Comparison of ENCODE assay signal across 23 cellular contexts in genomic region chr12:96687719-96688118, GRCh38.
DNase-seq lines count a peak whose midpoint lies in the region; ATAC-seq, FAIRE-seq and TF ChIP-seq lines count a peak whose summit lies in the region.
"Had no signal": no experiment of that assay in that cellular context is flagged by ENCODE, and none has a peak within 500 bp of the region (broad histone marks: within the 10 kb centered on the region; RNA-seq: fewer than 3 reads in every experiment).

No MANE protein-coding gene starts in this region.

- H4K91ac ChIP-seq in H1 (replicated peaks; ENCODE audit: insufficient read length, low read length) (no peak overlapping the region), H9 (ENCODE audit: insufficient read length, low read depth, low read length) (no peak overlapping the region)

- no peak for TF ChIP-seq POLR2A in H1 (IDR thresholded peaks at IDR 0.05; ENCODE audit: control extremely low read depth in 1 of 2, low read depth in 2 of 2, low read length in 2 of 2)

- no peak overlapping the region for H3K9ac ChIP-seq in PC-3 (ENCODE audit: low read length)
- no peak overlapping the region for H3K9ac ChIP-seq in H1 (replicated peaks in 1 of 4; ENCODE audit: extremely low read depth in 1 of 4, low read depth in 3 of 4, low read length in 3 of 4)
- H3K9ac ChIP-seq in H9 (ENCODE audit: extremely low read depth, insufficient read length, low read length) = no peak overlapping the region

- no peaks in the 10 kb centered on the region for H3K79me2 ChIP-seq in GM23338 (replicated peaks; ENCODE audit: insufficient read depth)
- H3K79me2 ChIP-seq in PC-3 (ENCODE audit: low read length) = no peaks in the 10 kb centered on the region
- no peaks in the 10 kb centered on the region for H3K79me2 ChIP-seq in H1 (ENCODE audit: control insufficient read depth in 1 of 2, insufficient read depth in 2 of 2, low read length in 2 of 2)
- no peaks in the 10 kb centered on the region for H3K79me2 ChIP-seq in H9 (ENCODE audit: insufficient read depth, low read length)

- H3K4me2 ChIP-seq in GM23338 (no peak overlapping the region), PC-3 (ENCODE audit: low read length) (no peak overlapping the region), H1 (ENCODE audit: insufficient read depth in 1 of 2, low read depth in 2 of 2, low read length in 2 of 2) (no peak overlapping the region), H9 (ENCODE audit: insufficient read depth, insufficient read length, low read length) (no peak overlapping the region)

- no peaks in the 10 kb centered on the region for H3K79me1 ChIP-seq in H1 (ENCODE audit: low read depth, low read length)
- no peaks in the 10 kb centered on the region for H3K79me1 ChIP-seq in H9 (ENCODE audit: insufficient read depth, low read depth, low read length, poor library complexity, severe bottlenecking)

- H3K9me2 ChIP-seq in GM23338 (ENCODE audit: insufficient read depth) (no peaks in the 10 kb centered on the region), PC-3 (replicated peaks; ENCODE audit: low read length) (no peaks in the 10 kb centered on the region)

- H2BK5ac ChIP-seq in H1 (ENCODE audit: low read depth, low read length) = no peak overlapping the region
- no peak overlapping the region for H2BK5ac ChIP-seq in H9 (ENCODE audit: insufficient read length, low read length)

- no peak overlapping the region for H3K56ac ChIP-seq in H1 (replicated peaks; ENCODE audit: insufficient read length, low read depth, low read length)
- no peak overlapping the region for H3K56ac ChIP-seq in H9 (ENCODE audit: insufficient read length, low read depth, low read length)

- H2AK5ac ChIP-seq in H1 (ENCODE audit: low read depth, low read length) (no peak overlapping the region), H9 (ENCODE audit: insufficient read length, low read length) (no peak overlapping the region)

- H2BK20ac ChIP-seq in H1 (ENCODE audit: low read length) (no peak overlapping the region), H9 (ENCODE audit: low read depth, low read length, poor library complexity, severe bottlenecking) (no peak overlapping the region)

- H4K8ac ChIP-seq in H1 (ENCODE audit: extremely low read depth, insufficient read depth, low read length) = no peak overlapping the region
- no peak overlapping the region for H4K8ac ChIP-seq in H9 (replicated peaks; ENCODE audit: insufficient read length, low read depth, low read length)

- H3K9me3 Mint-ChIP-seq in GM23338 = peaks cover 3% of the 10 kb centered on the region; the same call in 1 of the 3 replicates
- H3K9me3 Mint-ChIP-seq in H9 = peaks cover 0 to 3% of the 10 kb centered on the region in 2 experiments; a peak in 3 of 5 replicates

- H3K4ac ChIP-seq in H1 (replicated peaks; ENCODE audit: insufficient read length, low read depth, low read length) = no peak overlapping the region
- no peak overlapping the region for H3K4ac ChIP-seq in H9 (ENCODE audit: low read depth, low read length)

- H3F3A ChIP-seq in GM23338 (replicated peaks; ENCODE audit: low read depth) = no peaks in the 10 kb centered on the region
- no peaks in the 10 kb centered on the region for H3F3A ChIP-seq in PC-3 (ENCODE audit: low read length, unreplicated experiment)

- H3K9me3 ChIP-seq in PC-3 (ENCODE audit: low read length) = no peaks in the 10 kb centered on the region
- H3K9me3 ChIP-seq in H1 (ENCODE audit: insufficient read depth in 2 of 2, low read depth in 1 of 2, low read length in 1 of 2) = no peaks in the 10 kb centered on the region
- H3K9me3 ChIP-seq in H9 (ENCODE audit: control insufficient read depth, low read depth, low read length) = no peaks in the 10 kb centered on the region
- H3K9me3 ChIP-seq: SJCRH30 had no signal

- H3K14ac ChIP-seq in H1 (ENCODE audit: insufficient read length) (no peak overlapping the region), H9 (ENCODE audit: insufficient read depth, low read length) (no peak overlapping the region)

- H3K36me3 ChIP-seq in GM23338 (ENCODE audit: insufficient read depth) (no peaks in the 10 kb centered on the region), PC-3 (ENCODE audit: low read depth, low read length) (no peaks in the 10 kb centered on the region), H1 (ENCODE audit: control insufficient read depth in 2 of 4, insufficient read depth in 4 of 4, low read length in 3 of 4) (no peaks in the 10 kb centered on the region)
- H3K36me3 ChIP-seq: SJCRH30 had no signal

- H2BK120ac ChIP-seq in H1 (replicated peaks; ENCODE audit: low read depth, low read length) = no peak overlapping the region
- H2BK120ac ChIP-seq in H9 (ENCODE audit: low read depth, low read length, poor library complexity, severe bottlenecking) = no peak overlapping the region

- no peak overlapping the region for H3T11ph ChIP-seq in H9 (ENCODE audit: low read length)

- no peak for TF ChIP-seq EP300 in H1 (IDR thresholded peaks at IDR 0.05; ENCODE audit: borderline replicate concordance in 1 of 2, low read depth in 2 of 2, low read length in 2 of 2)

- CTCF ChIA-PET in PC-3 (lab: Charles Lee) = no interaction called here
- CTCF ChIA-PET in H1 (lab: Charles Lee; ENCODE audit: partially characterized antibody) = interaction anchor here (0.5 to 1.4 kb wide), 2 partner anchors 16 to 1311 kb away, joined by 3 to 4 read pairs; no protein-coding TSS in a partner anchor

- H3K27ac ChIP-seq in GM23338 (ENCODE audit: low read depth) (no peak overlapping the region), PC-3 (ENCODE audit: low read length) (no peak overlapping the region), H1 (ENCODE audit: low read depth, low read length) (no peak overlapping the region), H9 (ENCODE audit: insufficient read length, low read depth, low read length) (no peak overlapping the region)
- H3K27ac ChIP-seq: SJCRH30 had no signal

- no peak overlapping the region for H3K4me3 Mint-ChIP-seq in GM23338
- no peak overlapping the region for H3K4me3 Mint-ChIP-seq in H9
- H3K4me3 Mint-ChIP-seq: CD4-positive, alpha-beta memory T cell had no signal

- H3K23ac ChIP-seq in H1 (ENCODE audit: insufficient read length) (no peak overlapping the region), H9 (ENCODE audit: insufficient read length, low read depth, low read length) (no peak overlapping the region)

- H4K5ac ChIP-seq in H1 (ENCODE audit: insufficient read length, low read depth, low read length) (no peak overlapping the region), H9 (ENCODE audit: insufficient read length, low read depth, low read length) (no peak overlapping the region)

- H3K23me2 ChIP-seq in H1 (ENCODE audit: low read depth, low read length) (no peaks in the 10 kb centered on the region), H9 (ENCODE audit: insufficient read length, low read depth, low read length, poor library complexity, severe bottlenecking) (no peaks in the 10 kb centered on the region)

- H3K4me1 ChIP-seq in GM23338 (ENCODE audit: insufficient read depth) (no peaks in the 10 kb centered on the region), PC-3 (ENCODE audit: insufficient read depth, low read length) (no peaks in the 10 kb centered on the region), H1 (replicated peaks in 1 of 4; ENCODE audit: control insufficient read depth in 3 of 4, insufficient read depth in 4 of 4, low read length in 3 of 4) (no peaks in the 10 kb centered on the region), H9 (ENCODE audit: insufficient read depth, low read length) (no peaks in the 10 kb centered on the region)
- H3K4me1 ChIP-seq: SJCRH30 had no signal

- H2BK12ac ChIP-seq in H1 (ENCODE audit: low read depth, low read length) (no peak overlapping the region), H9 (ENCODE audit: insufficient read length, low read depth, low read length) (no peak overlapping the region)

- BruUV-seq in PC-3 (replicated peaks; lab: Mats Ljungman, UMichigan) = no TSS peak

- DNase-seq in GM23338 (ENCODE audit: low spot score) (no peak), PC-3 (no peak), H1 (ENCODE audit: low read depth in 1 of 2, low spot score in 2 of 2) (no peak), medulla oblongata (ENCODE audit: extremely low spot score) (peak; percentile 39), H9 (no peak), SW 1271 (lab: John Stamatoyannopoulos, UW) (no peak)
- DNase-seq: C1 segment of cervical spinal cord; CD4-positive, alpha-beta memory T cell; COR-L47; Karpas-422; NCI-H1105 treated with DMSO at 0.1 percent for 48 hours; NCI-H146; NCI-H1930; NCI-H2107; NCI-H524; NCI-H774; SJCRH30 had no signal

- TF ChIP-seq CTCF in GM23338 (conservative IDR thresholded peaks at IDR 0.05; ENCODE audit: low read depth in 2 of 2) = no peak
- TF ChIP-seq CTCF in PC-3 (conservative IDR thresholded peaks at IDR 0.05; ENCODE audit: low read depth, low read length) = no peak
- no peak for TF ChIP-seq CTCF in H1 (IDR thresholded peaks at IDR 0.05; ENCODE audit: control extremely low read depth in 1 of 3, insufficient read depth in 1 of 3, low read depth in 1 of 3, low read length in 3 of 3)
- no peak for TF ChIP-seq CTCF in H9 (conservative IDR thresholded peaks at IDR 0.05)

- ATAC-seq in GM23338 (no peak), PC-3 (peak; percentile 33; the same call in 1 of the 2 replicates), HG02870 (IDR thresholded peaks at IDR 0.05; ENCODE audit: unreplicated experiment) (no peak)
- ATAC-seq: HepG2, Right ventricle myocardium inferior, SK-N-SH treated with all-trans-retinoic acid at 6 μM for 48 hours had no signal

- 90% methylated on average over 4 of the region's 4 CpGs; no CpG with 5 or more reads in 1 of the 2 experiments for WGBS in H1 (ENCODE audit: extremely low coverage in 1 of 2, insufficient coverage in 1 of 2, insufficient read length in 1 of 2, insufficient replicate concordance in 2 of 2, low coverage in 1 of 2, low lambda C conversion rate in 2 of 2, missing lambda C conversion rate in 1 of 2), 2 experiments
- no CpG with 5 or more reads among the region's 4 CpGs for WGBS in H9 (ENCODE audit: extremely low coverage, insufficient read length, low lambda C conversion rate)

- H4K20me1 ChIP-seq in GM23338 (replicated peaks; ENCODE audit: insufficient read depth) (no peaks in the 10 kb centered on the region), PC-3 (ENCODE audit: low read length) (no peaks in the 10 kb centered on the region), H1 (replicated peaks in 1 of 2; ENCODE audit: control insufficient read depth in 1 of 2, insufficient read depth in 2 of 2, low read length in 2 of 2) (no peaks in the 10 kb centered on the region), H9 (ENCODE audit: control insufficient read depth, insufficient read depth, insufficient read length) (no peaks in the 10 kb centered on the region)

- H3K4me3 ChIP-seq in GM23338 = no peak overlapping the region
- H3K4me3 ChIP-seq in PC-3 (ENCODE audit: low read length) = no peak overlapping the region
- H3K4me3 ChIP-seq in H1 (ENCODE audit: extremely low read depth in 1 of 4, insufficient read depth in 2 of 4, low read depth in 3 of 4, low read length in 4 of 4) = no peak overlapping the region
- H3K4me3 ChIP-seq: SJCRH30 had no signal

- H2BK15ac ChIP-seq in H1 (ENCODE audit: low read length) = no peak overlapping the region
- no peak overlapping the region for H2BK15ac ChIP-seq in H9 (ENCODE audit: low read depth, low read length)

- no peak for FAIRE-seq in H1 (lab: Jason Lieb, UNC)
- FAIRE-seq: G401.6, H54, HepG2 had no signal

- no peak overlapping the region for H3K27ac Mint-ChIP-seq in GM23338
- H3K27ac Mint-ChIP-seq in H9 = no peak overlapping the region
- H3K27ac Mint-ChIP-seq: CD4-positive, alpha-beta memory T cell had no signal

- intact Hi-C loops in PC-3 (cut with micrococcal nuclease) = no loop called here

- H2AFZ ChIP-seq in GM23338 = peak overlapping the region; percentile 72; the same call in 1 of the 2 replicates
- no peak overlapping the region for H2AFZ ChIP-seq in PC-3 (ENCODE audit: low read length)
- peak overlapping the region; percentile 60; the same call in 1 of the 2 replicates for H2AFZ ChIP-seq in H1 (ENCODE audit: low read length)
- H2AFZ ChIP-seq in H9 (ENCODE audit: low read length) = no peak overlapping the region

- H3K27me3 ChIP-seq in GM23338 (ENCODE audit: insufficient read depth) (no peaks in the 10 kb centered on the region), PC-3 (ENCODE audit: low read length) (no peaks in the 10 kb centered on the region), H1 (replicated peaks in 1 of 4; ENCODE audit: control insufficient read depth in 3 of 4, extremely low read depth in 1 of 4, insufficient read depth in 3 of 4, low read length in 3 of 4) (no peaks in the 10 kb centered on the region), H9 (ENCODE audit: insufficient read depth, low read length) (no peaks in the 10 kb centered on the region)
- H3K27me3 ChIP-seq: SJCRH30 had no signal

- H3K27me3 Mint-ChIP-seq in GM23338 (ENCODE audit: insufficient read depth, low read depth, poor library complexity) (peaks cover 2% of the 10 kb centered on the region), H9 (ENCODE audit: low read depth) (no peaks in the 10 kb centered on the region)

- H3K4me1 Mint-ChIP-seq in GM23338 (no peaks in the 10 kb centered on the region), H9 (no peaks in the 10 kb centered on the region)
- H3K4me1 Mint-ChIP-seq: CD4-positive, alpha-beta memory T cell had no signal

- no peaks in the 10 kb centered on the region for H3K36me3 Mint-ChIP-seq in GM23338 (ENCODE audit: low read depth)
- no peaks in the 10 kb centered on the region for H3K36me3 Mint-ChIP-seq in H9 (ENCODE audit: insufficient read depth in 1 of 3, low read depth in 3 of 3)
- H3K36me3 Mint-ChIP-seq: CD4-positive, alpha-beta memory T cell had no signal

- POLR2A ChIA-PET in PC-3 (lab: Charles Lee; ENCODE audit: unreplicated experiment) (interaction anchor here (0.6 kb wide), 1 partner anchor 266 kb away, joined by 3 read pairs; no protein-coding TSS in a partner anchor), H1 (lab: Charles Lee; ENCODE audit: partially characterized antibody) (no interaction called here)

- TF ChIP-seq RAD21 in H1 (IDR thresholded peaks at IDR 0.05 in 1 of 2, conservative IDR thresholded peaks at IDR 0.05 in 1 of 2; ENCODE audit: low read depth in 2 of 2, low read length in 2 of 2) = no peak

- H3K18ac ChIP-seq in H1 (ENCODE audit: extremely low read depth, low read length) (no peak overlapping the region), H9 (ENCODE audit: insufficient read length, low read depth, low read length) (no peak overlapping the region)

Comparison
In these comparisons a context has a peak if more than half of its experiments do, and no peak if none do; other contexts are left out.
1. H2AFZ ChIP-seq: peak in GM23338 (single experiment) and H1 (single experiment); none in PC-3 (single experiment) and H9 (single experiment).